ENCODE assay signal across 1 cellular context in the genomic region with DNA sequence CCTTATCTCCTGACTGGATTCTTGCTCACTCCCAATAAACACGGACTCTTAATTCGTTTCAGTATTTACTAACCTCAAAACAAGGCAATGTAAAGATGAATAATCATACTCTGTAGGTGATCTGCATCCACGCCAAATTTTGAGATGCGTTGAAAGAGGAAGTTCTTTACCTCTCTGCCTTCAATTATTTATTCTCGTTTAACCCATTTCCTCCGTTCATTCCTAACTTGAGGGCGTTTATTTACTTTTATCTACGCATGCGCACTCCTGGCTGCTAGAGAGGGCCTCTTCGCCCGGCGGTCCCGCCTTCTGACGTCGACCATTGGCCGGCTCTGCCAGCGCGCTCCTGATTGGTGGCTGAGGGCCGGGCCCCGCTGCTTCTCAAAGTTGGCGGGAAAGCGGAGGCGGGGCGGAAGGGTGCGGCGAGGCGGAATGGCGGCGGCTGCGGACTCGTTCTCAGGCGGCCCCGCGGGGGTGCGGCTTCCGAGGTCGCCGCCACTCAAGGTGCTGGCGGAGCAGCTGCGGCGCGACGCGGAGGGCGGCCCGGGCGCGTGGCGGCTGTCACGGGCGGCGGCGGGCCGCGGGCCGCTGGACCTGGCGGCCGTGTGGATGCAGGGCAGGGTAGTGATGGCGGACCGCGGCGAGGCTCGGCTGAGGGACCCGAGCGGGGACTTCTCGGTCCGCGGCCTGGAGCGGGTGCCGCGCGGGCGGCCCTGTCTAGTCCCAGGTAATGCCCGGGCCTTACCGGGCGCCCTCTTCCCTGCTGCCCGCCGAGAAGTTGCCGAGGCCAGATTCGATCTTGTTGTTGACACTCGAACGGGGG.
TF ChIP-seq lines count a peak whose summit lies in the region.

TSS of gene RMI2 (plus strand) at position 420 of the 823 bp plus-strand sequence. CDS start at position 433, 13 bp downstream.

TF ChIP-seq in HepG2, 621 proteins besides CTCF, POLR2A, EP300 and RAD21 (continued from another document and continues in another):
- TF ChIP-seq ZNF512 (CRISPR knock-in tag; IDR thresholded peaks at IDR 0.05) (0 out of 2 replicates have a peak, but pooled peaks have one; percentile 8), MEF2D (CRISPR knock-in tag; IDR thresholded peaks at IDR 0.05) (no peak), RBAK (CRISPR knock-in tag; IDR thresholded peaks at IDR 0.05) (no peak), ZNF34 (CRISPR knock-in tag; IDR thresholded peaks at IDR 0.05; ENCODE audit: borderline replicate concordance) (peak; percentile 84; the same call in 1 of the 2 replicates), MYNN (CRISPR knock-in tag; IDR thresholded peaks at IDR 0.05; ENCODE audit: low read depth) (no peak), MBD4 (IDR thresholded peaks at IDR 0.05; ENCODE audit: borderline replicate concordance, low read length) (no peak), THRA (CRISPR knock-in tag; IDR thresholded peaks at IDR 0.05; ENCODE audit: borderline replicate concordance) (0 out of 2 replicates have a peak, but pooled peaks have one; percentile 9), ZNF317 (CRISPR knock-in tag; IDR thresholded peaks at IDR 0.05) (no peak), EZH2 (conservative IDR thresholded peaks at IDR 0.05; ENCODE audit: low read depth, low read length) (no peak), NONO (IDR thresholded peaks at IDR 0.05) (no peak), NONO (CRISPR knock-in tag; conservative IDR thresholded peaks at IDR 0.05) (peak; percentile 68), ZBTB49 (CRISPR knock-in tag; IDR thresholded peaks at IDR 0.05; ENCODE audit: borderline replicate concordance) (no peak), HDAC1 (CRISPR knock-in tag; IDR thresholded peaks at IDR 0.05) (peak; percentile 100), ZFP62 (CRISPR knock-in tag; IDR thresholded peaks at IDR 0.05) (no peak), HBP1 (CRISPR knock-in tag; IDR thresholded peaks at IDR 0.05; ENCODE audit: low read depth) (peak; percentile 99), TEF (CRISPR knock-in tag; IDR thresholded peaks at IDR 0.05) (peak; percentile 73), GABPA (IDR thresholded peaks at IDR 0.05; ENCODE audit: low read depth, low read length) (peak; percentile 36; the same call in 1 of the 2 replicates), GABPA (CRISPR knock-in tag; IDR thresholded peaks at IDR 0.05; ENCODE audit: low read depth) (peak; percentile 68), ZNF674 (CRISPR knock-in tag; IDR thresholded peaks at IDR 0.05; ENCODE audit: low read depth) (no peak), SYNCRIP (IDR thresholded peaks at IDR 0.05; ENCODE audit: insufficient read depth, low read depth, low read length) (no peak), SATB2 (CRISPR knock-in tag; IDR thresholded peaks at IDR 0.05) (no peak), ZNF879 (CRISPR knock-in tag; IDR thresholded peaks at IDR 0.05) (no peak; the same call in 1 of the 2 replicates), CENPX (CRISPR knock-in tag; IDR thresholded peaks at IDR 0.05) (no peak), ZSCAN29 (CRISPR knock-in tag; conservative IDR thresholded peaks at IDR 0.05) (0 out of 2 replicates have a peak, but pooled peaks have one; percentile 61), CEBPG (CRISPR knock-in tag; IDR thresholded peaks at IDR 0.05) (0 out of 2 replicates have a peak, but pooled peaks have one; percentile 2), RARA (CRISPR knock-in tag; IDR thresholded peaks at IDR 0.05) (no peak; the same call in 1 of the 2 replicates), ZNF788 (CRISPR knock-in tag; IDR thresholded peaks at IDR 0.05; ENCODE audit: borderline replicate concordance) (peak; percentile 81; the same call in 1 of the 2 replicates), ZBTB2 (CRISPR knock-in tag; IDR thresholded peaks at IDR 0.05; ENCODE audit: low read depth) (0 out of 2 replicates have a peak, but pooled peaks have one; percentile 62), CBFB (CRISPR knock-in tag; IDR thresholded peaks at IDR 0.05) (peak; percentile 55; the same call in 1 of the 2 replicates), ZBTB7B (CRISPR knock-in tag; IDR thresholded peaks at IDR 0.05) (no peak; the same call in 1 of the 2 replicates), ZNF660 (CRISPR knock-in tag; IDR thresholded peaks at IDR 0.05; ENCODE audit: borderline replicate concordance, low read depth) (no peak), GTF3A (CRISPR knock-in tag; conservative IDR thresholded peaks at IDR 0.05) (no peak), ZKSCAN5 (CRISPR knock-in tag; IDR thresholded peaks at IDR 0.05) (no peak), FOXO4 (CRISPR knock-in tag; conservative IDR thresholded peaks at IDR 0.05) (no peak), ZNF747 (CRISPR knock-in tag; IDR thresholded peaks at IDR 0.05; ENCODE audit: borderline replicate concordance) (no peak), HHEX (CRISPR knock-in tag; IDR thresholded peaks at IDR 0.05) (no peak), NR2F2 (IDR thresholded peaks at IDR 0.05; ENCODE audit: borderline replicate concordance, low read depth) (no peak; the same call in 1 of the 2 replicates), ZNF607 (CRISPR knock-in tag; IDR thresholded peaks at IDR 0.05; ENCODE audit: borderline replicate concordance) (peak; percentile 85; the same call in 1 of the 2 replicates), ZBTB10 (CRISPR knock-in tag; IDR thresholded peaks at IDR 0.05; ENCODE audit: borderline replicate concordance) (no peak), SUZ12 (IDR thresholded peaks at IDR 0.05; ENCODE audit: low read depth, low read length) (no peak), ZNF678 (CRISPR knock-in tag; IDR thresholded peaks at IDR 0.05) (no peak; the same call in 1 of the 2 replicates), HDAC2 (CRISPR knock-in tag; IDR thresholded peaks at IDR 0.05) (peak; percentile 89)
- TF ChIP-seq, protein P1, sequence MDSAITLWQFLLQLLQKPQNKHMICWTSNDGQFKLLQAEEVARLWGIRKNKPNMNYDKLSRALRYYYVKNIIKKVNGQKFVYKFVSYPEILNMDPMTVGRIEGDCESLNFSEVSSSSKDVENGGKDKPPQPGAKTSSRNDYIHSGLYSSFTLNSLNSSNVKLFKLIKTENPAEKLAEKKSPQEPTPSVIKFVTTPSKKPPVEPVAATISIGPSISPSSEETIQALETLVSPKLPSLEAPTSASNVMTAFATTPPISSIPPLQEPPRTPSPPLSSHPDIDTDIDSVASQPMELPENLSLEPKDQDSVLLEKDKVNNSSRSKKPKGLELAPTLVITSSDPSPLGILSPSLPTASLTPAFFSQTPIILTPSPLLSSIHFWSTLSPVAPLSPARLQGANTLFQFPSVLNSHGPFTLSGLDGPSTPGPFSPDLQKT (CRISPR knock-in tag; IDR thresholded peaks at IDR 0.05; ENCODE audit: borderline replicate concordance), result no peak; the same call in 1 of the 2 replicates
- TF ChIP-seq, protein P2, sequence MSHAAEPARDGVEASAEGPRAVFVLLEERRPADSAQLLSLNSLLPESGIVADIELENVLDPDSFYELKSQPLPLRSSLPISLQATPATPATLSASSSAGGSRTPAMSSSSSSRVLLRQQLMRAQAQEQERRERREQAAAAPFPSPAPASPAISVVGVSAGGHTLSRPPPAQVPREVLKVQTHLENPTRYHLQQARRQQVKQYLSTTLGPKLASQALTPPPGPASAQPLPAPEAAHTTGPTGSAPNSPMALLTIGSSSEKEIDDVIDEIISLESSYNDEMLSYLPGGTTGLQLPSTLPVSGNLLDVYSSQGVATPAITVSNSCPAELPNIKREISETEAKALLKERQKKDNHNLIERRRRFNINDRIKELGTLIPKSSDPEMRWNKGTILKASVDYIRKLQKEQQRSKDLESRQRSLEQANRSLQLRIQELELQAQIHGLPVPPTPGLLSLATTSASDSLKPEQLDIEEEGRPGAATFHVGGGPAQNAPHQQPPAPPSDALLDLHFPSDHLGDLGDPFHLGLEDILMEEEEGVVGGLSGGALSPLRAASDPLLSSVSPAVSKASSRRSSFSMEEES (CRISPR knock-in tag; IDR thresholded peaks at IDR 0.05), result peak; percentile 77; the same call in 1 of the 2 replicates
